ENCODE assay signal across 8 cellular contexts in the genomic region with DNA sequence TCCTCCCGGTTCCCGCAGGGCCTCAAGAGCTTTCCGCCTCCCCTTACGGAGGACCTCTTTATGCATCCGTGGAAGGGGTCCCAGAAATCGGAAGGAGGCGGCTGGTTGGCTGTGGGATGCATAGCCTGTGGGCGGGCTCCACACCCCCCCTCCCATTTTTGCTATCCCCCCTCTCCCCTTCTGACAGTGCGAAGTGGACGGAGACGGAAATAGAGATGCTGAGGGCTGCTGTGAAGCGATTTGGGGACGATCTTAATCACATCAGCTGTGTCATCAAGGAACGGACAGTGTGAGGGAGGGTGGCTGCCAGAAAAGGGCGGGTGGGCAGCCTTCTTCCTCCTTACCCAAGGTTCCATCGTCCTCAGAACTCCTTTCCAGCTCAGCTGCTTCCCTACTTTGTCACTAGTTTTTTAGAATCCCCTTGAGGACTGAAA. TPM values are rescaled to one million over a fixed set of nuclear protein-coding genes. Genes with fewer than 3 reads are reported as not detected.
DNase-seq lines count a peak whose midpoint lies in the region; ATAC-seq and TF ChIP-seq lines count a peak whose summit lies in the region.

No MANE protein-coding gene starts in this region.

- no peaks in the 10 kb centered on the region for H3K9me3 ChIP-seq in RWPE2 (ENCODE audit: severe bottlenecking)
- H3K9me3 ChIP-seq in endocrine pancreas (ENCODE audit: control insufficient read depth, low read length) = no peaks in the 10 kb centered on the region
- H3K9me3 ChIP-seq in ovary = no peaks in the 10 kb centered on the region

- H3K27me3 ChIP-seq in RWPE2 (ENCODE audit: insufficient read depth, poor library complexity, severe bottlenecking) (no peaks in the 10 kb centered on the region), endocrine pancreas (ENCODE audit: control insufficient read depth, insufficient read depth, low read length) (no peaks in the 10 kb centered on the region), ovary (no peaks in the 10 kb centered on the region)

- no peak for TF ChIP-seq CTCF in Calu3 (IDR thresholded peaks at IDR 0.05; ENCODE audit: unreplicated experiment)
- no peak for TF ChIP-seq CTCF in RWPE2 (IDR thresholded peaks at IDR 0.05; ENCODE audit: poor library complexity, severe bottlenecking)
- no peak for TF ChIP-seq CTCF in ovary (IDR thresholded peaks at IDR 0.05)

- H3K4me3 ChIP-seq in RWPE2 (ENCODE audit: severe bottlenecking) (peak overlapping the region; percentile 67), endocrine pancreas (ENCODE audit: control insufficient read depth, insufficient read depth, low read length) (peak overlapping the region; percentile 68), ovary (peak overlapping the region; percentile 83)

- peaks cover 56% of the 10 kb centered on the region for H3K36me3 Mint-ChIP-seq in Calu3 (ENCODE audit: insufficient read depth, unreplicated experiment)

- H3K36me3 ChIP-seq in RWPE2 (ENCODE audit: low read depth) (peaks cover 6% of the 10 kb centered on the region; the same call in 1 of the 2 replicates), endocrine pancreas (ENCODE audit: control insufficient read depth, insufficient read depth, low read length) (no peaks in the 10 kb centered on the region), ovary (no peaks in the 10 kb centered on the region)

- H3K27me3 Mint-ChIP-seq in Calu3 (ENCODE audit: unreplicated experiment) = no peaks in the 10 kb centered on the region

- CTCF ChIA-PET in Calu3 (lab: Charles Lee) = interaction anchor here (1.0 kb wide), 1 partner anchor 30 kb away, joined by 3 read pairs; no protein-coding TSS in a partner anchor

- intact Hi-C loops in Calu3 (cut with micrococcal nuclease; ENCODE audit: unreplicated experiment) = no loop called here
- intact Hi-C loops in ovary (cut with DNase I) = loop anchor here in 2 of 4 donors (10.0 kb wide), 2 partner anchors 261 to 1169 kb away; a partner anchor contains a TSS

- no peaks in the 10 kb centered on the region for H3K9me3 Mint-ChIP-seq in Calu3 (ENCODE audit: low read depth, unreplicated experiment)

- ATAC-seq in RWPE2 (ENCODE audit: low read depth) (no peak), HG03175 (IDR thresholded peaks at IDR 0.05; ENCODE audit: unreplicated experiment) (no peak), HG03378 (IDR thresholded peaks at IDR 0.05; ENCODE audit: unreplicated experiment) (no peak), GM21717 (IDR thresholded peaks at IDR 0.05; ENCODE audit: unreplicated experiment) (no peak)

- no peak for DNase-seq in Calu3
- DNase-seq in RWPE2 (ENCODE audit: low spot score) = no peak
- peak in 3 of 5 donors; percentile 37 to 56 (median 54) for DNase-seq in ovary
- no peak for DNase-seq in NCI-H748 treated with DMSO at 0.1 percent for 48 hours (lab: John Stamatoyannopoulos, UW)

- TF ChIP-seq EP300 in ovary (IDR thresholded peaks at IDR 0.05) = no peak

- peak overlapping the region; percentile 86 for H3K9ac ChIP-seq in endocrine pancreas (ENCODE audit: control insufficient read depth, insufficient read depth, low read length)

- no TSS peak for BruUV-seq in Calu3 (replicated peaks; lab: Mats Ljungman, UMichigan)

- WGBS in ovary, 3 donors = 25 to 41% (median 34%) methylated on average over 16 of the region's 16 CpGs

- H3K4me1 Mint-ChIP-seq in Calu3 (ENCODE audit: low read depth, unreplicated experiment) = no peaks in the 10 kb centered on the region

- peak overlapping the region; percentile 27 for H3K27ac Mint-ChIP-seq in Calu3 (ENCODE audit: unreplicated experiment)

- peaks cover 3% of the 10 kb centered on the region for H3K4me1 ChIP-seq in RWPE2 (ENCODE audit: insufficient read depth, poor library complexity, severe bottlenecking)
- peaks cover 3% of the 10 kb centered on the region for H3K4me1 ChIP-seq in endocrine pancreas (ENCODE audit: control insufficient read depth, insufficient read depth, low read length)
- peaks cover 17% of the 10 kb centered on the region for H3K4me1 ChIP-seq in ovary (ENCODE audit: insufficient read depth)

- TF ChIP-seq POLR2A in ovary (IDR thresholded peaks at IDR 0.05) = no peak

- peak overlapping the region; percentile 89 for H3K4me3 Mint-ChIP-seq in Calu3 (ENCODE audit: low read depth, unreplicated experiment)

- H3K27ac ChIP-seq in RWPE2 (ENCODE audit: poor library complexity, severe bottlenecking) (peak overlapping the region; percentile 79), ovary (peak overlapping the region; percentile 93 to 94)

RNA-seq across cellular contexts. Expression of a gene that starts 3.2 kb away (rescaled TPM):
- total RNA-seq in Calu3 (2022) = 120 and 124 TPM in 2 replicates
- 100 to 1,000 TPM in 6 of 7 donors, 10 to 100 TPM in 1; 80.1 to 211 (median 179) TPM for total RNA-seq in ovary
- polyA plus RNA-seq in ovary = 100 to 1,000 TPM; 192 to 295 TPM

RNA-seq across cellular contexts. Expression of a gene that starts 7.2 kb away (rescaled TPM):
- total RNA-seq in Calu3 (2022) = not detected in 2 replicates
- 10 to 100 TPM in 1 of 7 donors, 1 to 10 TPM in 4, under 1 TPM in 2; 0.46 to 13.9 (median 3.5) TPM for total RNA-seq in ovary
- 10 to 100 TPM in 1 of 2 donors, 1 to 10 TPM in 1; 6.2 to 13.7 TPM for polyA plus RNA-seq in ovary

RNA-seq across cellular contexts. Expression of a gene that starts 19.8 kb away (rescaled TPM):
- total RNA-seq in Calu3 (2022) (not detected in 2 replicates), ovary (under 1 TPM in 3 of 7 donors, not detected in 4; 0.51 to 0.74 (median 0.62) TPM)
- under 1 TPM in 1 of 2 donors, not detected in 1; 0.05 TPM for polyA plus RNA-seq in ovary

RNA-seq across cellular contexts. Expression of a gene that starts 20.2 kb away (rescaled TPM):
- total RNA-seq in Calu3 (2022) (10.4 and 11.6 TPM in 2 replicates), ovary (1 to 10 TPM in 4 of 7 donors, under 1 TPM in 3; 0.12 to 2.8 (median 1.2) TPM)
- 1 to 10 TPM; 1.2 TPM for polyA plus RNA-seq in ovary

RNA-seq across cellular contexts. Expression of a gene that starts 28.3 kb away (rescaled TPM):
- total RNA-seq in Calu3 (2022) = not detected in 2 replicates
- 10 to 100 TPM in 1 of 7 donors, 1 to 10 TPM in 5, not detected in 1; 1.2 to 14.4 (median 2.9) TPM for total RNA-seq in ovary
- 1 to 10 TPM in 1 of 2 donors, not detected in 1; 3.9 TPM for polyA plus RNA-seq in ovary

Comparison
In these comparisons a context has a peak if more than half of its experiments do, and no peak if none do; other contexts are left out.
1. DNase-seq: peak in ovary (3 of 5); none in Calu3 (single experiment), RWPE2 (single experiment) and NCI-H748 treated with DMSO at 0.1 percent for 48 hours (single experiment).
2. Peak in every context shown above with its lines, with median percentiles within 50 percentile points of each other: H3K4me3 ChIP-seq.